Comparison of ENCODE assay signal across 1 cellular context in the genomic region with DNA sequence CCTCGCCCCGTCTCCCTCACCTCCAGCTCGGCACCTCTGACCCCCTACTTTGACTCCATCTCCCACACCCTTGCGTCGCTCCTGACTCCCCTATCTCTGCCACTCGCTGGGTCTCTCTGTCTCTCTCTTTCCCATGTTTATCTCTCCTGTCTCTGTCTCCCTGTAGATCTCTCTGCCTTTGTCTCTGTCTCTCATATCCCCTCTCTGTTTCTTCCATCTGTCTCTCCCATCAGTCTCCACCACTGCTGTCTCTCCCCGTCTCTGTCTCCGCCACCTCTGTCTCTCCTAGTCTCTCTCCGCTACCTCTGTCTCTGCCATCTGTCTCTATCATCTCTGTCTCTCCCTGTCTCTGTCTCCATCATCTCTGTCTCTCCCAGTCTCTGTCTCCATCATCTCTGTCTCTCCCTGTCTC.
TF ChIP-seq lines count a peak whose summit lies in the region.

No MANE protein-coding gene starts in this region.

TF ChIP-seq in GM12878, 131 proteins besides CTCF, POLR2A, EP300 and RAD21:
- TF ChIP-seq, protein P1, sequence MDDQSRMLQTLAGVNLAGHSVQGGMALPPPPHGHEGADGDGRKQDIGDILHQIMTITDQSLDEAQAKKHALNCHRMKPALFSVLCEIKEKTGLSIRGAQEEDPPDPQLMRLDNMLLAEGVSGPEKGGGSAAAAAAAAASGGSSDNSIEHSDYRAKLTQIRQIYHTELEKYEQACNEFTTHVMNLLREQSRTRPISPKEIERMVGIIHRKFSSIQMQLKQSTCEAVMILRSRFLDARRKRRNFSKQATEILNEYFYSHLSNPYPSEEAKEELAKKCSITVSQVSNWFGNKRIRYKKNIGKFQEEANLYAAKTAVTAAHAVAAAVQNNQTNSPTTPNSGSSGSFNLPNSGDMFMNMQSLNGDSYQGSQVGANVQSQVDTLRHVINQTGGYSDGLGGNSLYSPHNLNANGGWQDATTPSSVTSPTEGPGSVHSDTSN (IDR thresholded peaks at IDR 0.05; ENCODE audit: insufficient replicate concordance, low read depth, low read length) = no peak
- TF ChIP-seq, protein P2, sequence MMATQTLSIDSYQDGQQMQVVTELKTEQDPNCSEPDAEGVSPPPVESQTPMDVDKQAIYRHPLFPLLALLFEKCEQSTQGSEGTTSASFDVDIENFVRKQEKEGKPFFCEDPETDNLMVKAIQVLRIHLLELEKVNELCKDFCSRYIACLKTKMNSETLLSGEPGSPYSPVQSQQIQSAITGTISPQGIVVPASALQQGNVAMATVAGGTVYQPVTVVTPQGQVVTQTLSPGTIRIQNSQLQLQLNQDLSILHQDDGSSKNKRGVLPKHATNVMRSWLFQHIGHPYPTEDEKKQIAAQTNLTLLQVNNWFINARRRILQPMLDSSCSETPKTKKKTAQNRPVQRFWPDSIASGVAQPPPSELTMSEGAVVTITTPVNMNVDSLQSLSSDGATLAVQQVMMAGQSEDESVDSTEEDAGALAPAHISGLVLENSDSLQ (IDR thresholded peaks at IDR 0.05) = 0 out of 2 replicates have a peak, but pooled peaks have one; percentile 4
- no peak for TF ChIP-seq POU2F2 (IDR thresholded peaks at IDR 0.05; ENCODE audit: borderline replicate concordance, low read depth, low read length)
TF ChIP-seq in GM12878: peak in this region for 1.
